Comparison of ENCODE assay signal across 10 cellular contexts in the genomic region with DNA sequence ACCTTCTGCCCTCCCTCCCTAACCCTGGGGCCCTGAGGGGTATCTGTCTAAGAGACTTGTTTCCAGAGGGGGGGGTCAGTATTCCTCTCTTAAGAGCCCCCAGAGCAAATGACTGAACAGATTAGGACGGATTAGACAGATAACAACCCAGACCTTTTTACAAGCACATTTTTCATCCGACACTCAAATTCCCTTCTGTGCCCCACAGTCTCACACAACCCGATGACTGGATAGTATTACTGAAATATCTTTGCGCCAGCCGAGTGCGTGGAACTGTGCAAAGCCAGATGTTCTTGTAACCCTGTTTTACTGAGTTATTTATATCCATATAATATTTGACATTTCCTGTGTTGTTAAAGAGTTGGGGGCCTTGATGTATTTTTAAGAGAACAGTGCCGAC.
"Had no signal": no experiment of that assay in that cellular context is flagged by ENCODE, and none has a peak within 500 bp of the region (broad histone marks: within the 10 kb centered on the region; RNA-seq: fewer than 3 reads in every experiment).

No MANE protein-coding gene starts in this region.

- H3K27ac ChIP-seq: dorsolateral prefrontal cortex had no signal

- ATAC-seq: activated T-helper 17 cell treated with anti-CD3 and anti-CD28 coated beads, Interleukin-2, amount 50 U/mL, for 72 hours; natural killer cell; sciatic nerve had no signal

- H3K4me3 ChIP-seq: dorsolateral prefrontal cortex had no signal

- DNase-seq: activated B cell treated with CpG ODN at 0.5 μM for 24 hours; activated CD4-positive, alpha-beta T cell treated with anti-CD3 and anti-CD28 coated beads, Interleukin-2, amount 10 ng/mL, durations not matched to agents 24 days and 14 days; activated naive CD4-positive, alpha-beta T cell treated with anti-CD3 and anti-CD28 coated beads for 36 hours; dorsolateral prefrontal cortex; hypothalamus; natural killer cell; stimulated activated CD4-positive, alpha-beta T cell treated with anti-CD3 and anti-CD28 coated beads, Interleukin-2, amount 100 ng/mL, for 24 hours; stimulated activated naive CD4-positive, alpha-beta T cell had no signal
